20 cellular contexts compared by ENCODE assay signal in the genomic region with DNA sequence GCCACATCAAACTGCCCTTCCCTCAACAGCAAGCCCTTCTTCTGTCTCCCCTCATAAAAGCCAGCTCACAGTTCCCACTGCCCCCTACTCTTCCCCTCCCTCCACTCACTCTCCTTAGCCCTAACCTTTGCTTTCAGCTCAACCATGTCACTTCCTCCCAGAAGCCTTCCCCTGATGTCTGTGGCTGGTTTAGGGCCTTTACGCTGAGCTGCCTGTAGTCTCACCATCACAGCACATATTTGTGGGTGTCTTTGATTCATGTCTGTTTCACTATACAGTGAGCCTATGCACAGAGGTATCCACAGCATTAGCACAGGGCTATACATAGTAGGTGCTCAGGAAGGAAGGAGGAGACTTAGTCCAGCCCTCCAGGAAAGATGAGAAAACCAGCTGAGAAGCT. TPM values are rescaled to one million over a fixed set of nuclear protein-coding genes. Genes with fewer than 3 reads are reported as not detected.
DNase-seq lines count a peak whose midpoint lies in the region; ATAC-seq, FAIRE-seq and TF ChIP-seq lines count a peak whose summit lies in the region.
"Had no signal": no experiment of that assay in that cellular context is flagged by ENCODE, and none has a peak within 500 bp of the region (broad histone marks: within the 10 kb centered on the region; RNA-seq: fewer than 3 reads in every experiment).

No MANE protein-coding gene starts in this region.

- no peak for TF ChIP-seq POLR2A in H1 (IDR thresholded peaks at IDR 0.05; ENCODE audit: control extremely low read depth in 1 of 2, low read depth in 2 of 2, low read length in 2 of 2)

- H3K23ac ChIP-seq in H1 (ENCODE audit: insufficient read length), result no peak overlapping the region

- H3K27me3 Mint-ChIP-seq in activated naive CD8-positive, alpha-beta T cell, result no peaks in the 10 kb centered on the region
- peaks cover 8% of the 10 kb centered on the region for H3K27me3 Mint-ChIP-seq in activated naive CD8-positive, alpha-beta T cell treated with anti-CD3 and anti-CD28 coated beads, Interleukin-2, amount 50 U/mL, for 24 hours

- H3K4me3 ChIP-seq in OCI-LY7 (ENCODE audit: low read depth, low read length, poor library complexity, severe bottlenecking) (no peak overlapping the region), H1 (ENCODE audit: extremely low read depth in 1 of 4, insufficient read depth in 2 of 4, low read depth in 3 of 4, low read length in 4 of 4) (no peak overlapping the region), thymus (ENCODE audit: low read length) (no peak overlapping the region), osteoblast (ENCODE audit: insufficient read depth, low read length) (no peak overlapping the region)
- H3K4me3 ChIP-seq: esophagus squamous epithelium, sigmoid colon had no signal

- H3K23me2 ChIP-seq in H1 (ENCODE audit: low read depth, low read length), result no peaks in the 10 kb centered on the region

- no peaks in the 10 kb centered on the region for H3K36me3 Mint-ChIP-seq in activated naive CD8-positive, alpha-beta T cell
- no peaks in the 10 kb centered on the region for H3K36me3 Mint-ChIP-seq in activated naive CD8-positive, alpha-beta T cell treated with anti-CD3 and anti-CD28 coated beads, Interleukin-2, amount 50 U/mL, for 24 hours (ENCODE audit: low read depth)

- H3K27ac ChIP-seq in OCI-LY7 (ENCODE audit: low read depth, low read length, poor library complexity, severe bottlenecking), result no peak overlapping the region
- no peak overlapping the region for H3K27ac ChIP-seq in H1 (ENCODE audit: low read depth, low read length)
- H3K27ac ChIP-seq in thymus (ENCODE audit: low read depth), result peak overlapping the region; percentile 83
- no peak overlapping the region for H3K27ac ChIP-seq in osteoblast (ENCODE audit: low read depth, low read length)
- H3K27ac ChIP-seq: parathyroid adenoma, sigmoid colon had no signal

- no peak for TF ChIP-seq RAD21 in H1 (IDR thresholded peaks at IDR 0.05 in 1 of 2, conservative IDR thresholded peaks at IDR 0.05 in 1 of 2; ENCODE audit: low read depth in 2 of 2, low read length in 2 of 2)

- POLR2A ChIA-PET in OCI-LY7 (lab: Charles Lee) (no interaction called here), H1 (lab: Charles Lee; ENCODE audit: partially characterized antibody) (no interaction called here)

- H2BK120ac ChIP-seq in H1 (replicated peaks; ENCODE audit: low read depth, low read length), result no peak overlapping the region

- no peak overlapping the region; the same call in 1 of the 2 replicates for H2AK5ac ChIP-seq in H1 (ENCODE audit: low read depth, low read length)

- no peak overlapping the region for H4K91ac ChIP-seq in H1 (replicated peaks; ENCODE audit: insufficient read length, low read length)

- ATAC-seq in activated naive CD8-positive, alpha-beta T cell treated with anti-CD3 and anti-CD28 coated beads, Interleukin-2, amount 50 U/mL, for 24 hours, result no peak
- ATAC-seq in GM21529 (IDR thresholded peaks at IDR 0.05; ENCODE audit: unreplicated experiment), result no peak

- H3K9ac ChIP-seq in H1 (replicated peaks in 1 of 4; ENCODE audit: extremely low read depth in 1 of 4, low read depth in 3 of 4, low read length in 3 of 4), result no peak overlapping the region
- H3K9ac ChIP-seq: parathyroid adenoma had no signal

- H2BK15ac ChIP-seq in H1 (ENCODE audit: low read length), result 0 out of 2 replicates have a peak overlapping the region, but pooled peaks have one; percentile 75

- no peak overlapping the region for H2BK20ac ChIP-seq in H1 (ENCODE audit: low read length)

- peak overlapping the region; percentile 18 for H3K4me3 Mint-ChIP-seq in activated naive CD8-positive, alpha-beta T cell
- no peak overlapping the region for H3K4me3 Mint-ChIP-seq in activated naive CD8-positive, alpha-beta T cell treated with anti-CD3 and anti-CD28 coated beads, Interleukin-2, amount 50 U/mL, for 24 hours

- TF ChIP-seq CTCF in OCI-LY7 (conservative IDR thresholded peaks at IDR 0.05; ENCODE audit: low read length) (no peak), H1 (IDR thresholded peaks at IDR 0.05; ENCODE audit: control extremely low read depth in 1 of 3, insufficient read depth in 1 of 3, low read depth in 1 of 3, low read length in 3 of 3) (no peak), osteoblast (IDR thresholded peaks at IDR 0.05; ENCODE audit: extremely low read depth, low read depth, low read length) (no peak)

- no peaks in the 10 kb centered on the region for H3K9me3 ChIP-seq in OCI-LY7 (ENCODE audit: low read length)
- no peaks in the 10 kb centered on the region for H3K9me3 ChIP-seq in H1 (ENCODE audit: insufficient read depth in 2 of 2, low read depth in 1 of 2, low read length in 1 of 2)
- H3K9me3 ChIP-seq in thymus (ENCODE audit: control insufficient read depth), result no peaks in the 10 kb centered on the region
- no peaks in the 10 kb centered on the region for H3K9me3 ChIP-seq in osteoblast (ENCODE audit: low read depth, low read length)
- H3K9me3 ChIP-seq: esophagus squamous epithelium, sigmoid colon had no signal

- 80% methylated on average over 1 of the region's 1 CpG; no CpG with 5 or more reads in 1 of the 2 experiments for WGBS in H1 (ENCODE audit: extremely low coverage in 1 of 2, insufficient coverage in 1 of 2, insufficient read length in 1 of 2, insufficient replicate concordance in 2 of 2, low coverage in 1 of 2, low lambda C conversion rate in 2 of 2, missing lambda C conversion rate in 1 of 2), 2 experiments
- WGBS in thymus, result 52% methylated on average over 1 of the region's 1 CpG

- H3K4me2 ChIP-seq in OCI-LY7 (ENCODE audit: low read length) (no peak overlapping the region), H1 (ENCODE audit: insufficient read depth in 1 of 2, low read depth in 2 of 2, low read length in 2 of 2) (no peak overlapping the region), osteoblast (ENCODE audit: insufficient read depth, low read length) (no peak overlapping the region)

- H3K9me3 Mint-ChIP-seq in activated naive CD8-positive, alpha-beta T cell (ENCODE audit: low read depth), result no peaks in the 10 kb centered on the region
- no peaks in the 10 kb centered on the region for H3K9me3 Mint-ChIP-seq in activated naive CD8-positive, alpha-beta T cell treated with anti-CD3 and anti-CD28 coated beads, Interleukin-2, amount 50 U/mL, for 24 hours

- no peak overlapping the region for H3K14ac ChIP-seq in H1 (ENCODE audit: insufficient read length)

- no peak for TF ChIP-seq EP300 in H1 (IDR thresholded peaks at IDR 0.05; ENCODE audit: borderline replicate concordance in 1 of 2, low read depth in 2 of 2, low read length in 2 of 2)

- H3K18ac ChIP-seq in H1 (ENCODE audit: extremely low read depth, low read length), result no peak overlapping the region

- no peak overlapping the region for H3K4ac ChIP-seq in H1 (replicated peaks; ENCODE audit: insufficient read length, low read depth, low read length)

- H3K79me1 ChIP-seq in H1 (ENCODE audit: low read depth, low read length), result no peaks in the 10 kb centered on the region

- H3K27me3 ChIP-seq in H1 (replicated peaks in 1 of 4; ENCODE audit: control insufficient read depth in 3 of 4, extremely low read depth in 1 of 4, insufficient read depth in 3 of 4, low read length in 3 of 4), result peaks cover 0 to 3% (median 0%) of the 10 kb centered on the region in 4 experiments; a peak in 2 of 7 replicates
- H3K27me3 ChIP-seq in thymus (ENCODE audit: control insufficient read depth, insufficient read depth), result no peaks in the 10 kb centered on the region
- no peaks in the 10 kb centered on the region for H3K27me3 ChIP-seq in osteoblast (ENCODE audit: insufficient read depth, low read length)
- H3K27me3 ChIP-seq: esophagus squamous epithelium, sigmoid colon had no signal

- H3K27ac Mint-ChIP-seq in activated naive CD8-positive, alpha-beta T cell, result peak overlapping the region; percentile 64
- no peak overlapping the region for H3K27ac Mint-ChIP-seq in activated naive CD8-positive, alpha-beta T cell treated with anti-CD3 and anti-CD28 coated beads, Interleukin-2, amount 50 U/mL, for 24 hours

- DNase-seq in activated naive CD8-positive, alpha-beta T cell treated with anti-CD3 and anti-CD28 coated beads, Interleukin-2, amount 50 U/mL, for 24 hours, result no peak
- DNase-seq in OCI-LY7 (ENCODE audit: low spot score) (no peak), H1 (ENCODE audit: low read depth in 1 of 2, low spot score in 2 of 2) (no peak), osteoblast (ENCODE audit: insufficient read length, low spot score, missing footprints) (no peak), C1 segment of cervical spinal cord (lab: John Stamatoyannopoulos, UW) (no peak)
- DNase-seq: esophagus squamous epithelium; left ventricle myocardium superior; NCI-H526 treated with DMSO at 0.1 percent for 48 hours; SHP77 treated with DMSO at 0.1 percent for 48 hours; sigmoid colon; stimulated activated CD4-positive, alpha-beta T cell treated with anti-CD3 and anti-CD28 coated beads, Interleukin-2, amount 100 ng/mL, for 24 hours; T-helper 9 cell had no signal

- H4K20me1 ChIP-seq in OCI-LY7 (ENCODE audit: insufficient read depth, low read length), result no peaks in the 10 kb centered on the region
- H4K20me1 ChIP-seq in H1 (replicated peaks in 1 of 2; ENCODE audit: control insufficient read depth in 1 of 2, insufficient read depth in 2 of 2, low read length in 2 of 2), result no peaks in the 10 kb centered on the region
- no peaks in the 10 kb centered on the region for H4K20me1 ChIP-seq in osteoblast (ENCODE audit: insufficient read depth, low read length)

- H2AFZ ChIP-seq in OCI-LY7 (ENCODE audit: low read length) (0 out of 2 replicates have a peak overlapping the region, but pooled peaks have one; percentile 26), H1 (ENCODE audit: low read length) (no peak overlapping the region), osteoblast (ENCODE audit: low read length) (no peak overlapping the region)
- H2AFZ ChIP-seq: parathyroid adenoma had no signal

- H3K4me1 ChIP-seq in OCI-LY7 (ENCODE audit: insufficient read depth, low read length, poor library complexity, severe bottlenecking) (peaks cover 37% of the 10 kb centered on the region), H1 (replicated peaks in 1 of 4; ENCODE audit: control insufficient read depth in 3 of 4, insufficient read depth in 4 of 4, low read length in 3 of 4) (peaks cover 0 to 8% (median 1%) of the 10 kb centered on the region in 4 experiments; a peak in 3 of 7 replicates), thymus (ENCODE audit: control insufficient read depth, insufficient read depth, low read length) (peaks cover 13% of the 10 kb centered on the region), osteoblast (ENCODE audit: insufficient read depth, low read length) (no peaks in the 10 kb centered on the region)
- H3K4me1 ChIP-seq: parathyroid adenoma had no signal

- no peak overlapping the region; the same call in 1 of the 2 replicates for H4K8ac ChIP-seq in H1 (ENCODE audit: extremely low read depth, insufficient read depth, low read length)

- intact Hi-C loops in OCI-LY7 (cut with micrococcal nuclease; ENCODE audit: unreplicated experiment), result no loop called here

- no peaks in the 10 kb centered on the region for H3K79me2 ChIP-seq in OCI-LY7 (ENCODE audit: insufficient read depth, low read depth, low read length)
- no peaks in the 10 kb centered on the region for H3K79me2 ChIP-seq in H1 (ENCODE audit: control insufficient read depth in 1 of 2, insufficient read depth in 2 of 2, low read length in 2 of 2)
- H3K79me2 ChIP-seq in osteoblast (ENCODE audit: insufficient read depth, low read length), result no peaks in the 10 kb centered on the region
- H3K79me2 ChIP-seq: parathyroid adenoma had no signal

- H3K36me3 ChIP-seq in OCI-LY7 (ENCODE audit: insufficient read depth, low read length) (no peaks in the 10 kb centered on the region), H1 (ENCODE audit: control insufficient read depth in 2 of 4, insufficient read depth in 4 of 4, low read length in 3 of 4) (no peaks in the 10 kb centered on the region), thymus (ENCODE audit: control insufficient read depth, insufficient read depth) (no peaks in the 10 kb centered on the region), osteoblast (ENCODE audit: insufficient read depth, low read length) (no peaks in the 10 kb centered on the region)
- H3K36me3 ChIP-seq: esophagus squamous epithelium, sigmoid colon had no signal

- peaks cover 42% of the 10 kb centered on the region for H3K4me1 Mint-ChIP-seq in activated naive CD8-positive, alpha-beta T cell (ENCODE audit: low read depth)
- H3K4me1 Mint-ChIP-seq in activated naive CD8-positive, alpha-beta T cell treated with anti-CD3 and anti-CD28 coated beads, Interleukin-2, amount 50 U/mL, for 24 hours, result peaks cover 30% of the 10 kb centered on the region

- CTCF ChIA-PET in OCI-LY7 (lab: Charles Lee; ENCODE audit: unreplicated experiment), result interaction anchor here (0.6 to 0.7 kb wide), 2 partner anchors 11 to 329 kb away, joined by 3 read pairs; no protein-coding TSS in a partner anchor
- CTCF ChIA-PET in H1 (lab: Charles Lee; ENCODE audit: partially characterized antibody), result interaction anchor here (0.6 to 7.0 kb wide), 18 partner anchors 8 to 448 kb away, joined by 3 to 37 read pairs (median 4); no protein-coding TSS in a partner anchor

- no peak overlapping the region for H4K5ac ChIP-seq in H1 (ENCODE audit: insufficient read length, low read depth, low read length)

- H3K56ac ChIP-seq in H1 (replicated peaks; ENCODE audit: insufficient read length, low read depth, low read length), result no peak overlapping the region

- FAIRE-seq in H1 (lab: Jason Lieb, UNC), result no peak
- FAIRE-seq: D721Med, urothelium cell line had no signal

- peak overlapping the region; percentile 2; the same call in 1 of the 2 replicates for H2BK12ac ChIP-seq in H1 (ENCODE audit: low read depth, low read length)

- peak overlapping the region; percentile 18; the same call in 1 of the 2 replicates for H2BK5ac ChIP-seq in H1 (ENCODE audit: low read depth, low read length)

- H3K9me2 ChIP-seq in OCI-LY7 (ENCODE audit: insufficient read depth, low read length), result no peaks in the 10 kb centered on the region

- no TSS peak for BruUV-seq in OCI-LY7 (replicated peaks; lab: Mats Ljungman, UMichigan)

RNA-seq across cellular contexts. Expression of a gene that starts 34.7 kb away (rescaled TPM):
- not detected in 2 replicates for total RNA-seq in OCI-LY7 (2014; rRNA removed; shearing (Covaris generic))
- not detected in 2 replicates for total RNA-seq in OCI-LY7 (2022)
- total RNA-seq in H1 (2021; fragmentation: NEBNext Ultra II Directional; extraction: Animal tissue kit (Norgen Biotek cat#: 25700)), result not detected in 2 replicates
- polyA plus RNA-seq in H1 (2011; rRNA removed), result not detected in 2 replicates
- not detected for polyA plus RNA-seq in H1 (2011; cell fraction: cytosol; rRNA removed)
- 0.17 TPM for polyA plus RNA-seq in H1 (2011; cell fraction: nucleus; rRNA removed)
- not detected in 4 replicates for polyA plus RNA-seq in H1 (2012, experiment 1 of 2)
- not detected for polyA plus RNA-seq in H1 (2012, experiment 2 of 2)
- not detected for polyA plus RNA-seq in H1 (2013, experiment 1 of 2)
- polyA plus RNA-seq in H1 (2013, experiment 2 of 2), result not detected
- polyA minus RNA-seq in H1 (2011; rRNA and poly(A)+ RNA removed), result not detected in 2 replicates
- polyA minus RNA-seq in H1 (2011; cell fraction: cytosol; rRNA and poly(A)+ RNA removed), result not detected
- 0.40 TPM for polyA minus RNA-seq in H1 (2011; cell fraction: nucleus; rRNA and poly(A)+ RNA removed)
- 0.23 TPM for polyA plus RNA-seq in thymus
- under 0.01 and 0.36 TPM in 2 replicates for total RNA-seq in osteoblast
- total RNA-seq: esophagus squamous epithelium, G401, HT-29, left ventricle myocardium superior had no signal

RNA-seq across cellular contexts. Expression of a gene that starts 39.7 kb away (rescaled TPM):
- total RNA-seq in OCI-LY7 (2014; rRNA removed; shearing (Covaris generic)), result 46.6 and 51.9 TPM in 2 replicates
- total RNA-seq in OCI-LY7 (2022), result 59.8 and 64.2 TPM in 2 replicates
- 66.1 and 70.2 TPM in 2 replicates for total RNA-seq in H1 (2021; fragmentation: NEBNext Ultra II Directional; extraction: Animal tissue kit (Norgen Biotek cat#: 25700))
- 66.8 and 72.0 TPM in 2 replicates for polyA plus RNA-seq in H1 (2011; rRNA removed)
- polyA plus RNA-seq in H1 (2011; cell fraction: cytosol; rRNA removed), result 74.2 TPM
- polyA plus RNA-seq in H1 (2011; cell fraction: nucleus; rRNA removed), result 49.9 TPM
- 50.4 to 65.9 TPM (median 63.1 TPM) in 4 replicates for polyA plus RNA-seq in H1 (2012, experiment 1 of 2)
- 54.6 TPM for polyA plus RNA-seq in H1 (2012, experiment 2 of 2)
- 37.6 TPM for polyA plus RNA-seq in H1 (2013, experiment 1 of 2)
- polyA plus RNA-seq in H1 (2013, experiment 2 of 2), result 37.1 TPM
- polyA minus RNA-seq in H1 (2011; rRNA and poly(A)+ RNA removed), result 27.6 and 39.4 TPM in 2 replicates
- 13.7 TPM for polyA minus RNA-seq in H1 (2011; cell fraction: cytosol; rRNA and poly(A)+ RNA removed)
- 22.0 TPM for polyA minus RNA-seq in H1 (2011; cell fraction: nucleus; rRNA and poly(A)+ RNA removed)
- 33.2 TPM for polyA plus RNA-seq in thymus
- 26.4 and 28.6 TPM in 2 replicates for total RNA-seq in osteoblast

RNA-seq across cellular contexts. Expression of a gene that starts 55.7 kb away (rescaled TPM):
- 17.5 and 21.4 TPM in 2 replicates for total RNA-seq in OCI-LY7 (2014; rRNA removed; shearing (Covaris generic))
- total RNA-seq in OCI-LY7 (2022) (18.9 and 19.0 TPM in 2 replicates), osteoblast (21.0 and 23.9 TPM in 2 replicates)
- 17.3 TPM in 2 replicates for total RNA-seq in H1 (2021; fragmentation: NEBNext Ultra II Directional; extraction: Animal tissue kit (Norgen Biotek cat#: 25700))
- polyA plus RNA-seq in H1 (2011; rRNA removed) (14.0 and 19.7 TPM in 2 replicates), thymus (20.5 TPM)
- polyA plus RNA-seq in H1 (2011; cell fraction: cytosol; rRNA removed), result 16.1 TPM
- polyA plus RNA-seq in H1 (2011; cell fraction: nucleus; rRNA removed), result 28.1 TPM
- polyA plus RNA-seq in H1 (2012, experiment 1 of 2), result 9.6 to 16.5 TPM (median 14.9 TPM) in 4 replicates
- polyA plus RNA-seq in H1 (2012, experiment 2 of 2), result 14.4 TPM
- 12.1 TPM for polyA plus RNA-seq in H1 (2013, experiment 1 of 2)
- polyA plus RNA-seq in H1 (2013, experiment 2 of 2), result 12.0 TPM
- 8.4 and 11.0 TPM in 2 replicates for polyA minus RNA-seq in H1 (2011; rRNA and poly(A)+ RNA removed)
- polyA minus RNA-seq in H1 (2011; cell fraction: cytosol; rRNA and poly(A)+ RNA removed), result 7.3 TPM
- polyA minus RNA-seq in H1 (2011; cell fraction: nucleus; rRNA and poly(A)+ RNA removed), result 9.7 TPM
